ENCODE assay signal across 12 cellular contexts in the genomic region with DNA sequence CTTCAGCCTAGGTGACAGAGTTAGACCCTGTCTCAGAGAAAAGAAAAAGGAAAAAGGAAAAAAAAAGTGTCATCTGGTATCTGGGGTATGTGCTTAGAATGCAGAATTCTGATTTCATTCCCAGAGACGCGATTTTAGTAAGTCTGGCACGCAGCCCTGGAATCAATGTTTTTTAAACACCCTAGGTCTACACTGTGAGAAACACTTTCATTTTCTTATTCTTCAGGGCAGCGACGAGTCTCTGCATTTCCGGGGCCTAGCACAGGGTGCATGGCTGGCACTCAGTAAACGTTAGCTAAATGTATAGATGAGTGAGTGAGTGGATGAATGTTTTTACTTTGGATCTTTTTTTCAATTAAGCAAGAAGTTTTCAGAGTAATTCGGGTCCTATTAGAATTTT.
DNase-seq lines count a peak whose midpoint lies in the region; ATAC-seq and TF ChIP-seq lines count a peak whose summit lies in the region.
"Had no signal": no experiment of that assay in that cellular context is flagged by ENCODE, and none has a peak within 500 bp of the region (broad histone marks: within the 10 kb centered on the region; RNA-seq: fewer than 3 reads in every experiment).

No MANE protein-coding gene starts in this region.

- no peak for TF ChIP-seq POLR2A in right lobe of liver (IDR thresholded peaks at IDR 0.05)

- H3K4me1 ChIP-seq in adipocyte (ENCODE audit: control insufficient read depth, insufficient read depth, low read length), result peaks cover 14% of the 10 kb centered on the region
- H3K4me1 ChIP-seq in right lobe of liver, result no peaks in the 10 kb centered on the region
- no peaks in the 10 kb centered on the region for H3K4me1 ChIP-seq in tibial artery
- H3K4me1 ChIP-seq: BLaER1, uterus had no signal

- peak; percentile 83 to 94 (median 86) for ATAC-seq in right lobe of liver

- no peaks in the 10 kb centered on the region for H3K27me3 Mint-ChIP-seq in activated naive CD8-positive, alpha-beta T cell
- no peaks in the 10 kb centered on the region for H3K27me3 Mint-ChIP-seq in activated naive CD8-positive, alpha-beta T cell treated with anti-CD3 and anti-CD28 coated beads for 36 hours

- H3K4me1 Mint-ChIP-seq in activated naive CD8-positive, alpha-beta T cell (ENCODE audit: low read depth), result peaks cover 18% of the 10 kb centered on the region
- H3K4me1 Mint-ChIP-seq in activated naive CD8-positive, alpha-beta T cell treated with anti-CD3 and anti-CD28 coated beads for 36 hours, result peaks cover 20% of the 10 kb centered on the region

- peak overlapping the region; percentile 49 for H3K4me3 Mint-ChIP-seq in activated naive CD8-positive, alpha-beta T cell
- H3K4me3 Mint-ChIP-seq in activated naive CD8-positive, alpha-beta T cell treated with anti-CD3 and anti-CD28 coated beads for 36 hours, result no peak overlapping the region
- H3K4me3 Mint-ChIP-seq: T-helper 1 cell treated with Interleukin-12 subunit alpha and Interleukin-12 subunit beta and Interleukin-4 antibody, amounts not matched to agents 30 μg/mL and 1 μg/mL, for 36 hours had no signal

- 19% methylated on average over 8 of the region's 8 CpGs for WGBS in right lobe of liver (ENCODE audit: insufficient coverage, low coverage, low lambda C conversion rate, missing lambda C conversion rate)

- H3K9me3 ChIP-seq in adipocyte (ENCODE audit: control insufficient read depth, low read length) (no peaks in the 10 kb centered on the region), right lobe of liver (no peaks in the 10 kb centered on the region), tibial artery (no peaks in the 10 kb centered on the region)
- H3K9me3 ChIP-seq: BLaER1, uterus had no signal

- H3K27me3 ChIP-seq in adipocyte (replicated peaks; ENCODE audit: control insufficient read depth, insufficient read depth, low read length) (no peaks in the 10 kb centered on the region), right lobe of liver (no peaks in the 10 kb centered on the region), tibial artery (no peaks in the 10 kb centered on the region)
- H3K27me3 ChIP-seq: BLaER1, uterus had no signal

- H3K36me3 ChIP-seq in adipocyte (ENCODE audit: control insufficient read depth, insufficient read depth, low read length, severe bottlenecking) (no peaks in the 10 kb centered on the region), right lobe of liver (no peaks in the 10 kb centered on the region), tibial artery (no peaks in the 10 kb centered on the region)
- H3K36me3 ChIP-seq: BLaER1, uterus had no signal

- TF ChIP-seq CTCF in right lobe of liver (IDR thresholded peaks at IDR 0.05), result no peak
- no peak for TF ChIP-seq CTCF in tibial artery (IDR thresholded peaks at IDR 0.05)

- H3K27ac ChIP-seq in right lobe of liver, result peak overlapping the region in 2 of 3 donors; percentile 2 to 7
- H3K27ac ChIP-seq in tibial artery, result peak overlapping the region in 1 of 2 donors; percentile 41
- H3K27ac ChIP-seq: BLaER1 had no signal

- H3K27ac Mint-ChIP-seq in activated naive CD8-positive, alpha-beta T cell, result peak overlapping the region; percentile 58
- no peak overlapping the region for H3K27ac Mint-ChIP-seq in activated naive CD8-positive, alpha-beta T cell treated with anti-CD3 and anti-CD28 coated beads for 36 hours
- H3K27ac Mint-ChIP-seq: T-helper 1 cell treated with Interleukin-12 subunit alpha and Interleukin-12 subunit beta and Interleukin-4 antibody, amounts not matched to agents 30 μg/mL and 1 μg/mL, for 36 hours had no signal

- H3K4me3 ChIP-seq in adipocyte (ENCODE audit: low read length) (peak overlapping the region; percentile 75), right lobe of liver (peak overlapping the region; percentile 14 to 31 (median 28)), tibial artery (peak overlapping the region; percentile 28 to 30)
- H3K4me3 ChIP-seq: BLaER1, uterus had no signal

- no peaks in the 10 kb centered on the region for H3K36me3 Mint-ChIP-seq in activated naive CD8-positive, alpha-beta T cell
- H3K36me3 Mint-ChIP-seq in activated naive CD8-positive, alpha-beta T cell treated with anti-CD3 and anti-CD28 coated beads for 36 hours, result peaks cover 20% of the 10 kb centered on the region

- DNase-seq in activated naive CD8-positive, alpha-beta T cell treated with anti-CD3 and anti-CD28 coated beads for 36 hours, result no peak
- no peak for DNase-seq in adipocyte (ENCODE audit: low read depth)
- DNase-seq in right lobe of liver, result peak in 2 of 3 donors; percentile 25 to 51
- no peak for DNase-seq in tibial artery
- no peak for DNase-seq in HT-29 (ENCODE audit: low spot score)
- no peak for DNase-seq in SIG-M5 treated with dmso at 0.1 percent for 504 hours (lab: John Stamatoyannopoulos, UW; ENCODE audit: unreplicated experiment)
- no peak for DNase-seq in NCI-H2107 treated with DMSO at 0.1 percent for 48 hours (lab: John Stamatoyannopoulos, UW; ENCODE audit: unreplicated experiment)
- DNase-seq: stimulated activated CD4-positive, alpha-beta T cell treated with anti-CD3 and anti-CD28 coated beads, Interleukin-2, amount 100 ng/mL, for 48 hours had no signal

- no peaks in the 10 kb centered on the region for H3K9me3 Mint-ChIP-seq in activated naive CD8-positive, alpha-beta T cell (ENCODE audit: low read depth)
- H3K9me3 Mint-ChIP-seq in activated naive CD8-positive, alpha-beta T cell treated with anti-CD3 and anti-CD28 coated beads for 36 hours, result peaks cover 2% of the 10 kb centered on the region
- H3K9me3 Mint-ChIP-seq: T-helper 1 cell treated with Interleukin-12 subunit alpha and Interleukin-12 subunit beta and Interleukin-4 antibody, amounts not matched to agents 30 μg/mL and 1 μg/mL, for 36 hours had no signal

- intact Hi-C loops in right lobe of liver (cut with DNase I), result no loop called here
- intact Hi-C loops in tibial artery (cut with DNase I; ENCODE audit: low total_unique reads), result no loop called here

- peak overlapping the region; percentile 80 for H3K9ac ChIP-seq in adipocyte (ENCODE audit: low read length)
- H3K9ac ChIP-seq: BLaER1 had no signal

Comparison
In these comparisons a context has a peak if more than half of its experiments do, and no peak if none do; other contexts are left out.
1. DNase-seq: peak in right lobe of liver (2 of 3); none in activated naive CD8-positive, alpha-beta T cell treated with anti-CD3 and anti-CD28 coated beads for 36 hours (single experiment), adipocyte (single experiment), tibial artery (0 of 2), HT-29 (single experiment), SIG-M5 treated with dmso at 0.1 percent for 504 hours (single experiment) and NCI-H2107 treated with DMSO at 0.1 percent for 48 hours (single experiment).
2. Peak in every context shown above with its lines, with median percentiles within 50 percentile points of each other: H3K4me3 ChIP-seq.